ENCODE assay signal across 18 cellular contexts in the genomic region with DNA sequence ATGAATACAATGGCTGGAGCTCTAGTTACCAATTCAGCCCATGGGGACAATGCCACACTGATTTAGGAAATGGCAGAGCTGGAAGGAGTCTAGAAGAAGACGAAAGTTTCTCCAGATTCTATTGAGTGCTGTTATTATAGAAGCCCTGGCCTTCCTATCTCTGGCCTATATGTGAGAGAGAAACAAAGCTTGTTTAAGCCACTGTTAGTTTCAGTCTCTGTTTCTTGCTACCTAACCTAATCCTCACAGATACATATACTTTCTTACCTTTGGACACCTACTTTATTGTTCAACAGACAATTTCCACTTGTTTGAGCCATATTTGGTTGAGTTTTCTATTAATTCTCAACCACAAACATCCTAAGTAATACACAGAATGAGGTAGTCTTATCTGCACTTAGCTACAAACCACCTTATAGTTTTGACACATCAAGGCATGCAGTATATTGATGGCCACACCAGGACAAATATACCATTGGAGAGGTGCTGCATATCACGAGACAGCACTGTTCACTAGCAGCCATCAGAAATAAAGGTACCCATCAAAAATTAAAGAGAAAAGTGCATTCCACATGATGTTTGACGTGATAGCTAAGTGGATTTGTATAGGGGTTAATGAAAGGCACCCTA.
DNase-seq lines count a peak whose midpoint lies in the region; ATAC-seq and TF ChIP-seq lines count a peak whose summit lies in the region.
"Had no signal": no experiment of that assay in that cellular context is flagged by ENCODE, and none has a peak within 500 bp of the region (broad histone marks: within the 10 kb centered on the region; RNA-seq: fewer than 3 reads in every experiment).

No MANE protein-coding gene starts in this region.

- no peak overlapping the region for H3K4me2 ChIP-seq in GM23248 (ENCODE audit: unreplicated experiment)
- H3K4me2 ChIP-seq: neural progenitor cell had no signal

- H3K9me3 Mint-ChIP-seq in activated CD8-positive, alpha-beta T cell treated with anti-CD3 and anti-CD28 coated beads for 36 hours, result peaks cover 10% of the 10 kb centered on the region
- H3K9me3 Mint-ChIP-seq: neural progenitor cell had no signal

- CTCF ChIA-PET in activated CD8-positive, alpha-beta T cell treated with anti-CD3 and anti-CD28 coated beads for 36 hours (lab: Charles Lee), result interaction anchor here (1.3 to 2.1 kb wide), 4 partner anchors 22 to 226 kb away, joined by 3 to 10 read pairs (median 4); no protein-coding TSS in a partner anchor

- 73 to 79% methylated on average over 3 of the region's 3 CpGs for WGBS in GM23248 (ENCODE audit: low coverage in 1 of 2, low lambda C conversion rate in 2 of 2, missing lambda C conversion rate in 2 of 2), 2 experiments

- H3K9ac ChIP-seq in GM23248, result no peak overlapping the region
- H3K9ac ChIP-seq: neural progenitor cell had no signal

- no peaks in the 10 kb centered on the region for H3K36me3 ChIP-seq in GM23248 (ENCODE audit: low read depth)
- H3K36me3 ChIP-seq: neural progenitor cell had no signal

- POLR2A ChIA-PET in activated CD8-positive, alpha-beta T cell treated with anti-CD3 and anti-CD28 coated beads for 36 hours (lab: Charles Lee), result interaction anchor here (1.0 to 1.3 kb wide), 2 partner anchors 16 to 24 kb away, joined by 3 read pairs; no protein-coding TSS in a partner anchor

- no peaks in the 10 kb centered on the region for H4K20me1 ChIP-seq in GM23248 (ENCODE audit: insufficient read depth)

- H2AFZ ChIP-seq in GM23248, result no peak overlapping the region
- H2AFZ ChIP-seq: neural progenitor cell had no signal

- H3K9me2 ChIP-seq in GM23248 (ENCODE audit: insufficient read depth), result no peaks in the 10 kb centered on the region

- no peak overlapping the region for H3K27ac ChIP-seq in GM23248
- H3K27ac ChIP-seq: C4-2B, neural progenitor cell had no signal

- peaks cover 4% of the 10 kb centered on the region for H3K9me3 ChIP-seq in GM23248 (ENCODE audit: low read depth)

- DNase-seq in activated CD8-positive, alpha-beta T cell treated with anti-CD3 and anti-CD28 coated beads for 36 hours, result no peak
- no peak for DNase-seq in GM23248
- DNase-seq in NCI-H1694 (lab: John Stamatoyannopoulos, UW), result no peak
- DNase-seq: central memory CD4-positive, alpha-beta T cell; foreskin melanocyte; H7; NCI-H1048; NCI-H226; right cardiac atrium; stimulated activated CD4-positive, alpha-beta T cell treated with anti-CD3 and anti-CD28 coated beads, Interleukin-4, amount 100 ng/mL, for 24 hours had no signal

- H3K4me1 Mint-ChIP-seq in activated CD8-positive, alpha-beta T cell treated with anti-CD3 and anti-CD28 coated beads for 36 hours (ENCODE audit: low read depth), result peaks cover 9% of the 10 kb centered on the region
- H3K4me1 Mint-ChIP-seq: neural progenitor cell; stimulated activated memory B cell treated with anti-CD40 and anti-IgM and Interleukin-4, amounts not matched to agents 10 μg/mL and 1 μg/mL and 100 μg/mL, for 72 hours had no signal

- peaks cover 22% of the 10 kb centered on the region for H3K27me3 Mint-ChIP-seq in activated CD8-positive, alpha-beta T cell treated with anti-CD3 and anti-CD28 coated beads for 36 hours
- H3K27me3 Mint-ChIP-seq: activated naive CD8-positive, alpha-beta T cell; stimulated activated memory B cell treated with anti-CD40 and anti-IgM and Interleukin-4, amounts not matched to agents 10 μg/mL and 1 μg/mL and 100 μg/mL, for 72 hours had no signal

- H3K79me2 ChIP-seq in GM23248 (ENCODE audit: insufficient read depth), result no peaks in the 10 kb centered on the region

- H3K4me1 ChIP-seq in GM23248 (ENCODE audit: insufficient read depth), result no peaks in the 10 kb centered on the region; the same call in 1 of the 2 replicates
- H3K4me1 ChIP-seq: neural progenitor cell had no signal

- TF ChIP-seq CTCF in activated CD8-positive, alpha-beta T cell treated with anti-CD3 and anti-CD28 coated beads for 36 hours (IDR thresholded peaks at IDR 0.05), result no peak

- no peaks in the 10 kb centered on the region for H3K36me3 Mint-ChIP-seq in activated CD8-positive, alpha-beta T cell treated with anti-CD3 and anti-CD28 coated beads for 36 hours (ENCODE audit: low read depth)
- H3K36me3 Mint-ChIP-seq: neural progenitor cell had no signal

- H3K27ac Mint-ChIP-seq in activated CD8-positive, alpha-beta T cell treated with anti-CD3 and anti-CD28 coated beads for 36 hours, result no peak overlapping the region
- H3K27ac Mint-ChIP-seq: activated naive CD8-positive, alpha-beta T cell; neural progenitor cell; stimulated activated memory B cell treated with anti-CD40 and anti-IgM and Interleukin-4, amounts not matched to agents 10 μg/mL and 1 μg/mL and 100 μg/mL, for 72 hours had no signal

- peaks cover 74% of the 10 kb centered on the region for H3K27me3 ChIP-seq in GM23248 (replicated peaks; ENCODE audit: insufficient read depth)
- H3K27me3 ChIP-seq: neural progenitor cell had no signal

- in situ Hi-C loops in GM23248 (cut with MboI), result no loop called here

- peak; percentile 69 for ATAC-seq in GM18858 (IDR thresholded peaks at IDR 0.05; ENCODE audit: unreplicated experiment)
- ATAC-seq in GM19467 (IDR thresholded peaks at IDR 0.05; ENCODE audit: unreplicated experiment), result peak; percentile 66
- ATAC-seq in HG02763 (IDR thresholded peaks at IDR 0.05; ENCODE audit: unreplicated experiment), result peak; percentile 74
- ATAC-seq in activated CD8-positive, alpha-beta T cell treated with anti-CD3 and anti-CD28 coated beads for 36 hours, result peak; percentile 47
- ATAC-seq in GM18861 (IDR thresholded peaks at IDR 0.05; ENCODE audit: unreplicated experiment), result no peak
- ATAC-seq: right cardiac atrium; stimulated activated memory B cell treated with anti-CD40 and anti-IgM and Interleukin-4, amounts not matched to agents 10 μg/mL and 1 μg/mL and 100 μg/mL, for 72 hours had no signal

- H3K4me3 ChIP-seq in GM23248, result no peak overlapping the region
- H3K4me3 ChIP-seq: neural progenitor cell had no signal

- intact Hi-C loops in activated CD8-positive, alpha-beta T cell treated with anti-CD3 and anti-CD28 coated beads for 36 hours (cut with micrococcal nuclease), result no loop called here

- H3F3A ChIP-seq in GM23248 (ENCODE audit: insufficient read depth), result no peaks in the 10 kb centered on the region

- H3K4me3 Mint-ChIP-seq in activated CD8-positive, alpha-beta T cell treated with anti-CD3 and anti-CD28 coated beads for 36 hours, result no peak overlapping the region
- H3K4me3 Mint-ChIP-seq: activated naive CD8-positive, alpha-beta T cell; neural progenitor cell; stimulated activated memory B cell treated with anti-CD40 and anti-IgM and Interleukin-4, amounts not matched to agents 10 μg/mL and 1 μg/mL and 100 μg/mL, for 72 hours had no signal
